Comparison of ENCODE assay signal across 8 cellular contexts in the genomic region with DNA sequence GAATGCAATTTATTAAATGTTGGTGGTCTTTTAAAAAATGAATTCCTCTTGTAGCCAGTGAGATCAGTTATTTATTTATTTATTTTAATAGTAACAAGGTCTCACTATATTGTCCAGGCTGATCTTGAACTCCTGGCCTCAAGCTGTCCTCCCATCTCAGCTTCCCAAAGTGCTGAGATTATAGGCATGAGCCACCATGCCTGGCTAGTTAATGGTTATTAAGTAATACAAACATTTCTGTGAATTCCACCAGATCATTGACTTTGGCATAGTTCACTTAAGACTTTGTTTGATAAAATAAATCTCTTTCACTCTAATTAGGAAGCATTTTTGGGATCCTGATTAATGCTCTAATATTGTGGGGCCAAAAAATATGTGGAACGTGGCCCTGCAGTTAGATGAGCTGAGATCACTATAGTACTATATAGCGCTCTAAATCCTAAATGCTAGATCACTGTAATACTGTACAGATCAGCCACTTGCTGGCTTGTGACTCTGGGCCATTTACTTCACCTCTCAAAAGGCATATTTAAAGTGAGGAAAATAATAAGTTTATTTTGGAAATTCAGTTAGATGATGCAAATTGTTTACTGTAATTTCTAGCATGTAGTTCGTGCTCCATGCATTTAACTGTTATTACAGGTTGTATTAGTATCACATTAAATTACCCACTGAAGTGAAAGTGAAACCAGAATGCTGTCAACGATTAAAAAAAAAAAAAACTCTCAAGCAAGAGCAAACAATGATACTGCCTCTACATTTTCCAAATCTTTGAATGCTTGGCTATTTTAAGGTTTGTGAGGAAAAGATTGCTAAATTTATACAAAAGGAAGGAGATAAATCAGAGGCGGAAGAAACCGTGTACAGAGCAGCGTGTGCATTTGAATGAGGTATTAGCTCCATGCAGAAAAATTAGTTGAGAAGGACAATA. TPM values are rescaled to one million over a fixed set of nuclear protein-coding genes. Genes with fewer than 3 reads are reported as not detected.
DNase-seq lines count a peak whose midpoint lies in the region; ATAC-seq lines count a peak whose summit lies in the region.

No MANE protein-coding gene starts in this region.

- peak; percentile 47 for ATAC-seq in HG03354 (IDR thresholded peaks at IDR 0.05; ENCODE audit: poor library complexity, severe bottlenecking, unreplicated experiment)
- peak; percentile 69 for ATAC-seq in left lobe of liver
- ATAC-seq in GM18907 (IDR thresholded peaks at IDR 0.05; ENCODE audit: unreplicated experiment): no peak

- H3K9me3 Mint-ChIP-seq in activated naive CD8-positive, alpha-beta T cell treated with anti-CD3 and anti-CD28 coated beads for 36 hours: no peaks in the 10 kb centered on the region

- peak overlapping the region; percentile 87 for H3K27ac Mint-ChIP-seq in activated naive CD8-positive, alpha-beta T cell treated with anti-CD3 and anti-CD28 coated beads for 36 hours

- DNase-seq in activated naive CD8-positive, alpha-beta T cell treated with anti-CD3 and anti-CD28 coated beads for 36 hours: no peak
- DNase-seq in left lobe of liver (ENCODE audit: low spot score) (no peak), GF-D8 (lab: John Stamatoyannopoulos, UW) (no peak), NCI-H82 (lab: John Stamatoyannopoulos, UW) (no peak)

- H3K27ac ChIP-seq in ACC112 (ENCODE audit: low read depth, low read length) (peak overlapping the region; percentile 43), urinary bladder (ENCODE audit: low read depth) (no peak overlapping the region)

- H3K36me3 Mint-ChIP-seq in activated naive CD8-positive, alpha-beta T cell treated with anti-CD3 and anti-CD28 coated beads for 36 hours: no peaks in the 10 kb centered on the region

- peaks cover 20% of the 10 kb centered on the region for H3K4me1 ChIP-seq in ACC112 (ENCODE audit: control insufficient read depth, insufficient read depth, low read length, unreplicated experiment)
- no peaks in the 10 kb centered on the region for H3K4me1 ChIP-seq in urinary bladder (ENCODE audit: insufficient read depth)

- H3K36me3 ChIP-seq in ACC112 (ENCODE audit: insufficient read depth, low read length): no peaks in the 10 kb centered on the region
- H3K36me3 ChIP-seq in urinary bladder (ENCODE audit: insufficient read depth): no peaks in the 10 kb centered on the region

- H3K4me3 Mint-ChIP-seq in activated naive CD8-positive, alpha-beta T cell treated with anti-CD3 and anti-CD28 coated beads for 36 hours: peak overlapping the region; percentile 93

- H3K4me1 Mint-ChIP-seq in activated naive CD8-positive, alpha-beta T cell treated with anti-CD3 and anti-CD28 coated beads for 36 hours: peaks cover 15% of the 10 kb centered on the region

- 14% methylated on average over 7 of the region's 7 CpGs for WGBS in urinary bladder

- no peaks in the 10 kb centered on the region for H3K79me2 ChIP-seq in ACC112 (ENCODE audit: control insufficient read depth, insufficient read depth, low read length, unreplicated experiment)

- H3K27me3 ChIP-seq in ACC112 (ENCODE audit: insufficient read depth, low read length): no peaks in the 10 kb centered on the region

- no peaks in the 10 kb centered on the region for H3K27me3 Mint-ChIP-seq in activated naive CD8-positive, alpha-beta T cell treated with anti-CD3 and anti-CD28 coated beads for 36 hours

- H3K4me3 ChIP-seq in ACC112 (ENCODE audit: low read depth, low read length) (peak overlapping the region; percentile 78), urinary bladder (ENCODE audit: low read depth, low read length) (peak overlapping the region; percentile 51)

- peak overlapping the region; percentile 68 for H2AFZ ChIP-seq in ACC112 (ENCODE audit: low read length, unreplicated experiment)

RNA-seq across cellular contexts. Expression of a gene that starts 15.9 kb away (rescaled TPM):
- total RNA-seq in activated naive CD8-positive, alpha-beta T cell treated with anti-CD3 and anti-CD28 coated beads for 36 hours: 10 to 100 TPM; 31.1 to 33.4 TPM
- total RNA-seq in left lobe of liver: 13.0 TPM
- total RNA-seq in urinary bladder: 48.3 TPM
- 9.5 TPM for polyA plus RNA-seq in urinary bladder

RNA-seq across cellular contexts. Expression of a gene that starts 22.1 kb away (rescaled TPM):
- total RNA-seq in activated naive CD8-positive, alpha-beta T cell treated with anti-CD3 and anti-CD28 coated beads for 36 hours: 1 to 10 TPM; 4.7 to 5.0 TPM
- 17.0 TPM for total RNA-seq in left lobe of liver
- total RNA-seq in urinary bladder: 3,971 TPM
- 6,755 TPM for polyA plus RNA-seq in urinary bladder

Comparison
In these comparisons a context has a peak if more than half of its experiments do, and no peak if none do; other contexts are left out.
1. RNA of a gene that starts 22.1 kb away (total RNA-seq): 3,971 TPM in urinary bladder (single experiment); 17.0 TPM in left lobe of liver (single experiment) and 4.7 to 5.0 TPM in activated naive CD8-positive, alpha-beta T cell treated with anti-CD3 and anti-CD28 coated beads for 36 hours; every median in the first group is over 100 times any median in the second.